Comparison of ENCODE assay signal across 1 cellular context in the genomic region with DNA sequence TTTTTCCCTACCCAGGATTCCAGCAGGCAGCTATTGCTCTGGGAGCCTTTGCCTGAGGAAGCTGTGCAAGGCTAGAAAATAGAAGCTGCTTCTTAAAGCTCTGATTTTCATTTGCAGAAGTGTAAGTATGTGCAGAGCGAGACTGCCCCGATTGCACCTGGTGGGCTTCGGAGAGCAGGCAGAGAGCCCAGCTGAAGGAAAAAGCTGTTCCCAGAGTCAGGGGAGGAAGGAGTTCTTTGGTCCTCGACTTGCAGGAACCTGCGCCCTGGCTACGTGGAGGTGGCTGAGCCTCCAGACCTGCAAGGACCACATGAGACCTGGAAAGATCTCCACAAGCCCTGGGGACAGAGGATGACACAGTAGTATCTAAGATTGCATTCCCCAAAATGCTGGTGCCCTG.
TF ChIP-seq lines count a peak whose summit lies in the region.

No MANE protein-coding gene starts in this region.

TF ChIP-seq in GM23338, 12 proteins besides CTCF, POLR2A, EP300 and RAD21 (continued from another document):
- no peak for TF ChIP-seq REST (IDR thresholded peaks at IDR 0.05; ENCODE audit: unreplicated experiment)
- no peak for TF ChIP-seq STAT1 (IDR thresholded peaks at IDR 0.05; ENCODE audit: unreplicated experiment)
